ENCODE assay signal across 8 cellular contexts in the genomic region with DNA sequence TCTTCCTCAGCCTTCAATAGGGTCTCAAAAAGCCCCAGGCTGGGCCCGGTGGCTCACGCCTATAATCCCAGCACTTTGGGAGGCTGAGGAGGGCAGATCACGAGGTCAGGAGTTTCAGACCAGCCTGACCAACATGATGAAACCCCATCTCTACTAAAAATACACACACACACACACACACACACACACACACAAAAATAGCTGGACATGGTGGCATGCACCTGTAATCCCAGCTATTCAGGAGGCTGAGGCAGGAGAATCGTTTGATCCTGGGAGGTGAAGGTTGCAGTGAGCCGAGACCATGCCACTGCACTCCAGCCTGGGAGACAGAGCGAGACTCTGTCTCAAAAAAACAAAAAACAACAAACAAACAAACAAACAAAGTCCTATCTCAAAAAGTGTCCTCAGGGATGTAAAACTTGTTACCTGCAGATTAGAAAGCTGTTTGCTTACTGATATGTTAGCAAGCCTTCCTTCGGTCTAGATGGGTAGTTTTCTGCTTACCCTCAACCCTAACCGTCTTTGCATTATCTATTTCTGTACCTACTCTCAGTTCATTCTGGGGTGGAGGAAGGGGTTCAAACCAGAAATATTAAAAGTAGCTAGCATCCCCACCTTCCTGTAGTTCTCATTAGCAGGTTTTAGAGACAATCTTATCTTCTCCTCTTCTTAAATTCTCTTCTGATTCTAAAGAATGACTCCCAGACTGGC. TPM values are rescaled to one million over a fixed set of nuclear protein-coding genes. Genes with fewer than 3 reads are reported as not detected.
DNase-seq lines count a peak whose midpoint lies in the region; ATAC-seq, FAIRE-seq and TF ChIP-seq lines count a peak whose summit lies in the region.
"Not testable (repeated sequence)": the region's sequence is repeated elsewhere in the genome, so short reads cannot be mapped to it uniquely, and the experiment has no call there.

No MANE protein-coding gene starts in this region.

- H3K4me2 ChIP-seq in BLaER1 (peak overlapping the region; percentile 99), Karpas-422 (ENCODE audit: low read depth, low read length, poor library complexity, severe bottlenecking) (peak overlapping the region; percentile 77)

- POLR2A ChIA-PET in activated CD4-positive, alpha-beta T cell treated with anti-CD3 and anti-CD28 coated beads for 36 hours (lab: Charles Lee): interaction anchor here (0.6 to 2.8 kb wide), 3 partner anchors 9 to 20 kb away, joined by 3 to 8 read pairs (median 7); no protein-coding TSS in a partner anchor

- H3K79me2 ChIP-seq in Karpas-422 (ENCODE audit: low read length): peaks cover 11% of the 10 kb centered on the region

- not testable (repeated sequence) for H4K20me1 ChIP-seq in BLaER1; Karpas-422 (ENCODE audit: insufficient read depth, low read depth, low read length)

- not testable (repeated sequence) for H3K36me3 ChIP-seq in BLaER1; Karpas-422 (ENCODE audit: insufficient read depth, low read length); skeletal muscle tissue (ENCODE audit: control insufficient read depth in 3 of 3, insufficient read depth in 3 of 3, low read length in 3 of 3)

- H3K9ac ChIP-seq in BLaER1: peak overlapping the region; percentile 78
- peak overlapping the region; percentile 79 for H3K9ac ChIP-seq in Karpas-422 (ENCODE audit: low read length)
- H3K9ac ChIP-seq in skeletal muscle tissue (ENCODE audit: low read depth in 1 of 3, low read length in 3 of 3): not testable (repeated sequence)

- not testable (repeated sequence) for DNase-seq in GM12892 (ENCODE audit: insufficient read length); activated CD4-positive, alpha-beta T cell treated with anti-CD3 and anti-CD28 coated beads for 36 hours; immature natural killer cell
- DNase-seq in Karpas-422: peak; percentile 88

- peak; percentile 30 for FAIRE-seq in GM12892 (lab: Jason Lieb, UNC)

- intact Hi-C loops in activated CD4-positive, alpha-beta T cell treated with anti-CD3 and anti-CD28 coated beads for 36 hours (cut with DNase I, micrococcal nuclease): not testable (repeated sequence)

- ATAC-seq in GM19324 (IDR thresholded peaks at IDR 0.05; ENCODE audit: low FRiP score, unreplicated experiment) (peak; percentile 30), HG02610 (IDR thresholded peaks at IDR 0.05; ENCODE audit: unreplicated experiment) (peak; percentile 27)
- ATAC-seq in activated CD4-positive, alpha-beta T cell treated with anti-CD3 and anti-CD28 coated beads for 36 hours: not testable (repeated sequence)

- not testable (repeated sequence) for H3K36me3 Mint-ChIP-seq in activated CD4-positive, alpha-beta T cell treated with anti-CD3 and anti-CD28 coated beads for 36 hours (ENCODE audit: low read depth); immature natural killer cell

- not testable (repeated sequence) for H3K4me3 Mint-ChIP-seq in activated CD4-positive, alpha-beta T cell treated with anti-CD3 and anti-CD28 coated beads for 36 hours; immature natural killer cell

- peaks cover 55% of the 10 kb centered on the region for H3K4me1 Mint-ChIP-seq in activated CD4-positive, alpha-beta T cell treated with anti-CD3 and anti-CD28 coated beads for 36 hours
- peaks cover 39 to 77% of the 10 kb centered on the region in 2 donors for H3K4me1 Mint-ChIP-seq in immature natural killer cell

- peak overlapping the region; percentile 94 for H3K27ac ChIP-seq in BLaER1
- H3K27ac ChIP-seq in Karpas-422 (ENCODE audit: low read length): peak overlapping the region; percentile 99
- peak overlapping the region; percentile 0 for H3K27ac ChIP-seq in skeletal muscle tissue (ENCODE audit: low read depth, low read length)

- not testable (repeated sequence) for H3K9me2 ChIP-seq in Karpas-422 (replicated peaks; ENCODE audit: insufficient read depth, low read length)

- not testable (repeated sequence) for H2AFZ ChIP-seq in Karpas-422 (ENCODE audit: low read length)

- not testable (repeated sequence) for H3K27me3 Mint-ChIP-seq in activated CD4-positive, alpha-beta T cell treated with anti-CD3 and anti-CD28 coated beads for 36 hours
- peaks cover 9 to 13% (median 10%) of the 10 kb centered on the region in 3 donors for H3K27me3 Mint-ChIP-seq in immature natural killer cell (ENCODE audit: low read depth in 3 of 3)

- not testable (repeated sequence) for H3K9me3 ChIP-seq in BLaER1; Karpas-422 (ENCODE audit: low read length); skeletal muscle tissue (ENCODE audit: control insufficient read depth in 3 of 3, low read length in 3 of 3)

- not testable (repeated sequence) for H3K9me3 Mint-ChIP-seq in activated CD4-positive, alpha-beta T cell treated with anti-CD3 and anti-CD28 coated beads for 36 hours (ENCODE audit: low read depth); immature natural killer cell

- not testable (repeated sequence) for TF ChIP-seq POLR2A in GM12892 (IDR thresholded peaks at IDR 0.05; ENCODE audit: low read depth, low read length)

- CTCF ChIA-PET in activated CD4-positive, alpha-beta T cell treated with anti-CD3 and anti-CD28 coated beads for 36 hours (lab: Charles Lee): interaction anchor here (0.7 to 2.9 kb wide), 12 partner anchors 8 to 42 kb away, joined by 3 to 18 read pairs (median 5); no protein-coding TSS in a partner anchor

- H3K27me3 ChIP-seq in BLaER1; Karpas-422 (ENCODE audit: low read length); skeletal muscle tissue (ENCODE audit: control insufficient read depth in 3 of 3, insufficient read depth in 3 of 3, low read length in 3 of 3): not testable (repeated sequence)

- H3K4me1 ChIP-seq in BLaER1 (peaks cover 100% of the 10 kb centered on the region), Karpas-422 (ENCODE audit: low read length) (peaks cover 98% of the 10 kb centered on the region), skeletal muscle tissue (ENCODE audit: control insufficient read depth in 3 of 3, insufficient read depth in 3 of 3, low read length in 3 of 3) (peaks cover 6 to 22% (median 13%) of the 10 kb centered on the region in 3 donors)

- H3K4me3 ChIP-seq in BLaER1 (peak overlapping the region; percentile 14), Karpas-422 (ENCODE audit: low read length) (peak overlapping the region; percentile 57)
- H3K4me3 ChIP-seq in skeletal muscle tissue (ENCODE audit: low read length in 3 of 3): not testable (repeated sequence)

- peak overlapping the region; percentile 30 for H3K27ac Mint-ChIP-seq in activated CD4-positive, alpha-beta T cell treated with anti-CD3 and anti-CD28 coated beads for 36 hours
- H3K27ac Mint-ChIP-seq in immature natural killer cell: peak overlapping the region in 4 of 6 donors; percentile 22 to 61 (median 42)

RNA-seq across cellular contexts. Expression of a gene that starts 5.4 kb away (rescaled TPM):
- 58.2 TPM for polyA plus RNA-seq in GM12892 (2012; ENCODE audit: missing spikeins)
- 245 and 258 TPM in 2 replicates for total RNA-seq in Karpas-422 (2014; rRNA removed; shearing (Covaris generic); ENCODE audit: low replicate concordance)
- 100 to 1,000 TPM; 114 to 142 TPM for total RNA-seq in activated CD4-positive, alpha-beta T cell treated with anti-CD3 and anti-CD28 coated beads for 36 hours
- 100 to 1,000 TPM; 112 to 147 (median 127) TPM for polyA plus RNA-seq in immature natural killer cell
- total RNA-seq in skeletal muscle tissue: 32.4 TPM

RNA-seq across cellular contexts. Expression of a gene that starts 51.0 kb away (rescaled TPM):
- 0.13 TPM for polyA plus RNA-seq in GM12892 (2012; ENCODE audit: missing spikeins)
- total RNA-seq in Karpas-422 (2014; rRNA removed; shearing (Covaris generic); ENCODE audit: low replicate concordance): 2.2 and 3.6 TPM in 2 replicates
- total RNA-seq in activated CD4-positive, alpha-beta T cell treated with anti-CD3 and anti-CD28 coated beads for 36 hours: under 1 TPM; 0.87 to 0.98 TPM
- not detected for polyA plus RNA-seq in immature natural killer cell
- 58.5 TPM for total RNA-seq in skeletal muscle tissue

Comparison
In these comparisons a context has a peak if more than half of its experiments do, and no peak if none do; other contexts are left out.
1. H3K27ac ChIP-seq: peak in every context shown above with its lines; median percentile 99 in Karpas-422; 94 in BLaER1; 0 in skeletal muscle tissue.
2. RNA of a gene that starts 51.0 kb away (total RNA-seq): 58.5 TPM in skeletal muscle tissue (single experiment); 2.2 to 3.6 TPM in Karpas-422 and 0.87 to 0.98 TPM in activated CD4-positive, alpha-beta T cell treated with anti-CD3 and anti-CD28 coated beads for 36 hours; every median in the first group is over 10 times any median in the second.